In genomic region chr6:29702519-29703103, GRCh38 we compare ENCODE assay signal across 8 cellular contexts. TPM values are rescaled to one million over a fixed set of nuclear protein-coding genes. Genes with fewer than 3 reads are reported as not detected.
DNase-seq lines count a peak whose midpoint lies in the region; ATAC-seq, FAIRE-seq and TF ChIP-seq lines count a peak whose summit lies in the region.

No MANE protein-coding gene starts in this region.

- intact Hi-C loops in A673 (cut with micrococcal nuclease; ENCODE audit: unreplicated experiment): no loop called here

- CTCF ChIA-PET in A673 (lab: Charles Lee): interaction anchor here (0.6 to 1.0 kb wide), 2 partner anchors 20 to 132 kb away, joined by 3 to 7 read pairs; no protein-coding TSS in a partner anchor

- H3K9me3 ChIP-seq in A673 (ENCODE audit: low read depth, low read length, poor library complexity, severe bottlenecking): no peaks in the 10 kb centered on the region

- peaks cover 12% of the 10 kb centered on the region for H3K27me3 ChIP-seq in A673 (replicated peaks; ENCODE audit: insufficient read depth, low read depth, low read length, poor library complexity)

- TF ChIP-seq CTCF in A673 (conservative IDR thresholded peaks at IDR 0.05; ENCODE audit: low read depth, low read length): peak; percentile 74

- no TSS peak for BruUV-seq in A673 (replicated peaks; lab: Mats Ljungman, UMichigan)

- H3K27ac ChIP-seq in A673 (ENCODE audit: low read depth, low read length, poor library complexity, severe bottlenecking): no peak overlapping the region

- H3K4me1 ChIP-seq in A673 (ENCODE audit: insufficient read depth, low read length, poor library complexity, severe bottlenecking): no peaks in the 10 kb centered on the region

- no peaks in the 10 kb centered on the region for H3K36me3 ChIP-seq in A673 (ENCODE audit: insufficient read depth, low read length, poor library complexity, severe bottlenecking)

- peak; percentile 92 for ATAC-seq in SK-N-SH treated with all-trans-retinoic acid at 6 μM for 48 hours

- POLR2A ChIA-PET in A673 (lab: Charles Lee; ENCODE audit: low non-redundant PET): no interaction called here

- DNase-seq in A673 (ENCODE audit: low spot score) (peak; percentile 41), GM18507 (ENCODE audit: extremely low spot score, insufficient read length, low read depth) (no peak), islet precursor cell (peak; percentile 86), NCI-H187 treated with DMSO at 0.1 percent for 48 hours (lab: John Stamatoyannopoulos, UW) (no peak), frontal cortex (ENCODE audit: low spot score in 2 of 2) (no peak)
- DNase-seq in activated naive CD4-positive, alpha-beta T cell treated with anti-CD3 and anti-CD28 coated beads, Interleukin-2, amount 50 U/mL, for 16 hours: peak; percentile 81
- peak; percentile 61 for DNase-seq in stimulated activated CD8-positive, alpha-beta memory T cell treated with anti-CD3 and anti-CD28 coated beads, Interleukin-12 subunit alpha, Interleukin-12 subunit beta, amount 100 ng/mL, for 1 hour (ENCODE audit: low read depth)

- peak; percentile 38 for FAIRE-seq in GM18507 (lab: Jason Lieb, UNC)
- no peak for FAIRE-seq in frontal cortex (lab: Jason Lieb, UNC)

- no peak overlapping the region for H3K4me3 ChIP-seq in A673 (ENCODE audit: low read depth, low read length, poor library complexity, severe bottlenecking)

TF ChIP-seq in SK-N-SH treated with all-trans-retinoic acid at 6 μM for 48 hours, 23 proteins besides CTCF, POLR2A, EP300 and RAD21:
- TF ChIP-seq CREB5 (CRISPR knock-in tag; IDR thresholded peaks at IDR 0.05; ENCODE audit: low read depth): no peak
TF ChIP-seq in SK-N-SH treated with all-trans-retinoic acid at 6 μM for 48 hours: peak in this region for 0.

RNA-seq across cellular contexts. Expression of gene HLA-F, which starts 20.6 kb away (rescaled TPM):
- 0.68 TPM in 1 of 2 replicates, not detected in the other for total RNA-seq in A673 (2021)
- 0.82 TPM for total RNA-seq in frontal cortex

RNA-seq across cellular contexts. Expression of gene ZFP57, which starts 21.7 kb away (rescaled TPM):
- total RNA-seq in A673 (2021) (not detected in 2 replicates), frontal cortex (not detected)

RNA-seq across cellular contexts. Expression of gene MOG, which starts 45.7 kb away (rescaled TPM):
- total RNA-seq in A673 (2021) (not detected in 2 replicates), frontal cortex (under 0.01 TPM)

Comparison
In these comparisons a context has a peak if more than half of its experiments do, and no peak if none do; other contexts are left out.
1. DNase-seq: peak in A673 (single experiment), activated naive CD4-positive, alpha-beta T cell treated with anti-CD3 and anti-CD28 coated beads, Interleukin-2, amount 50 U/mL, for 16 hours (single experiment), islet precursor cell (single experiment) and stimulated activated CD8-positive, alpha-beta memory T cell treated with anti-CD3 and anti-CD28 coated beads, Interleukin-12 subunit alpha, Interleukin-12 subunit beta, amount 100 ng/mL, for 1 hour (single experiment); none in GM18507 (single experiment), NCI-H187 treated with DMSO at 0.1 percent for 48 hours (single experiment) and frontal cortex (0 of 2).